8 cellular contexts compared by ENCODE assay signal in the genomic region with DNA sequence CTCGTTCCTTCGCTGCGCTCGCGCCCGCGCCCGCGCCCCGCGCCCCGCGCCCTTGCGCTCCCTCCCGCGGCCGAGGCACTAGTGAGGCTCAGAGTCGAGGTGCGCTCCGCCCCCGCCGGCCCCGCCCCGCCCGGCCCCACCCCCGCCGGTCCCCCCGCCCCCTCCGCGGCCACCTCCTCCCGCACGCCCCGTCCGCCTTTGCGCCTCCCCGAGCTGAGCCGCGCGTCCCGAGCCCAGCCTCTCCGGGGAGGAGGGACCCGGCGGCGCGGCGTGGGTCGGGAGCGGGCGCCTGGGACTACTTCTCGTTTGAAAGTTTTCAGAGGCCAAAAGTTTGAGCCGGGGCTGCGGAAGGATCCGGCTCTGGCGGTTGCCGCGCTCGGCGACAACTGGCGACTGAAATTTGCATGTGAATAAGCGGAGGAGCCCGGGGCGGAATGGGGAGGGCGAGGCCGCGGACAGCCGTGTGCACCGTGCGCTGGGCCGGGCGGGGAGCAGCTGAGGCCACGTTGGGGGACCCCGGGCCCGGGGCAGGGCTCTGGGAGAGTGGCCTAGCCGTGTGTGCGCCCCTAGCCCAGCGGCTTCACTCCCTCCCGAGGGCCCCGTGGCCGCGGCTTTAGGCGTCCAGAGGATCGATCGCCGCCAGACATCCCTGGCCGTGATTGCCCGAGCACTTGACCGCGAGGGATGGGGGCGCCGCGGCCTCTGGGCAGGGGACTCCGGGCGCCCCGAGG. TPM values are rescaled to one million over a fixed set of nuclear protein-coding genes. Genes with fewer than 3 reads are reported as not detected.
DNase-seq lines count a peak whose midpoint lies in the region; ATAC-seq, FAIRE-seq and TF ChIP-seq lines count a peak whose summit lies in the region.

A gene (minus strand): TSS at position 83 of the 731 bp plus-strand sequence. CDS start 262 bp downstream, outside the sequence.

- FAIRE-seq in A549 (lab: Jason Lieb, UNC) = no peak

- TF ChIP-seq POLR2A in A549 (IDR thresholded peaks at IDR 0.05; ENCODE audit: low read length) = peak; percentile 53

- no peaks in the 10 kb centered on the region for H3K27me3 Mint-ChIP-seq in activated CD4-positive, alpha-beta memory T cell treated with anti-CD3 and anti-CD28 coated beads for 36 hours

- POLR2A ChIA-PET in A549 (lab: Yijun Ruan, JAX) = interaction anchor here (0.7 to 1.2 kb wide), 2 partner anchors 22 to 70 kb away, joined by 3 to 4 read pairs; no protein-coding TSS in a partner anchor
- POLR2A ChIA-PET in activated CD4-positive, alpha-beta memory T cell treated with anti-CD3 and anti-CD28 coated beads for 36 hours (lab: Charles Lee) = interaction anchor here (0.6 to 1.2 kb wide), 2 partner anchors 13 to 101 kb away, joined by 3 to 10 read pairs; no protein-coding TSS in a partner anchor

- peaks cover 15% of the 10 kb centered on the region for H3K36me3 Mint-ChIP-seq in activated CD4-positive, alpha-beta memory T cell treated with anti-CD3 and anti-CD28 coated beads for 36 hours

- peak within 1 kb of the TSS; percentile 96 for H3K4me3 Mint-ChIP-seq in activated CD4-positive, alpha-beta memory T cell treated with anti-CD3 and anti-CD28 coated beads for 36 hours

- H3K9me3 ChIP-seq in A549 = no peaks in the 10 kb centered on the region
- H3K9me3 ChIP-seq in lower lobe of right lung = no peaks in the 10 kb centered on the region

- 3% methylated on average over 14 of the region's 94 CpGs for WGBS in A549 (ENCODE audit: missing lambda C conversion rate)

- no peaks in the 10 kb centered on the region for H3K9me3 Mint-ChIP-seq in activated CD4-positive, alpha-beta memory T cell treated with anti-CD3 and anti-CD28 coated beads for 36 hours

- DNase-seq in A549 (ENCODE audit: low read depth in 1 of 2, low spot score in 1 of 2) (peak; percentile 85 to 95), NCI-H345 (lab: John Stamatoyannopoulos, UW) (peak; percentile 54), ecto neural progenitor cell (ENCODE audit: low spot score) (peak; percentile 93), lower lobe of right lung (peak; percentile 96)
- DNase-seq in activated CD4-positive, alpha-beta memory T cell treated with anti-CD3 and anti-CD28 coated beads for 36 hours = peak; percentile 93
- DNase-seq in stimulated activated CD4-positive, alpha-beta T cell treated with anti-CD3 and anti-CD28 coated beads, TNF-alpha, amount 100 ng/mL, for 24 hours (ENCODE audit: low read depth in 3 of 3) = peak; percentile 81 to 90 (median 81)

- CTCF ChIA-PET in A549 (lab: Yijun Ruan, JAX) = interaction anchor here (1.0 to 1.7 kb wide), 2 partner anchors 16 to 17 kb away, joined by 3 to 4 read pairs; no protein-coding TSS in a partner anchor
- CTCF ChIA-PET in activated CD4-positive, alpha-beta memory T cell treated with anti-CD3 and anti-CD28 coated beads for 36 hours (lab: Charles Lee) = interaction anchor here (1.0 kb wide), 1 partner anchor 58 kb away, joined by 4 read pairs; no protein-coding TSS in a partner anchor

- no peak for TF ChIP-seq CTCF in A549 (IDR thresholded peaks at IDR 0.05)
- no peak for TF ChIP-seq CTCF in lower lobe of right lung (IDR thresholded peaks at IDR 0.05)

- H3K4me1 Mint-ChIP-seq in activated CD4-positive, alpha-beta memory T cell treated with anti-CD3 and anti-CD28 coated beads for 36 hours (ENCODE audit: low read depth) = peaks cover 45% of the 10 kb centered on the region

- no peaks in the 10 kb centered on the region for H3K27me3 ChIP-seq in lower lobe of right lung (ENCODE audit: low read depth)

- TF ChIP-seq EP300 in A549 (IDR thresholded peaks at IDR 0.05) = no peak

- H3K4me3 ChIP-seq in A549 (peak within 1 kb of the TSS; percentile 91), lower lobe of right lung (peak within 1 kb of the TSS; percentile 89)

- no peak; a peak in 2 of 5 replicates for TF ChIP-seq RAD21 in A549 (conservative IDR thresholded peaks at IDR 0.05 in 1 of 2, IDR thresholded peaks at IDR 0.05 in 1 of 2)

- intact Hi-C loops in activated CD4-positive, alpha-beta memory T cell treated with anti-CD3 and anti-CD28 coated beads for 36 hours (cut with micrococcal nuclease) = loop anchor here (1.0 to 10.0 kb wide), 6 partner anchors 13 to 526 kb away; a partner anchor contains a TSS
- intact Hi-C loops in lower lobe of right lung (cut with DNase I) = no loop called here

- peak within 1 kb of the TSS; percentile 95 for H3K4me2 ChIP-seq in A549

- peak within 1 kb of the TSS; percentile 94 for H3K27ac Mint-ChIP-seq in activated CD4-positive, alpha-beta memory T cell treated with anti-CD3 and anti-CD28 coated beads for 36 hours

- H3K4me1 ChIP-seq in A549 (peaks cover 37% of the 10 kb centered on the region), lower lobe of right lung (peaks cover 61% of the 10 kb centered on the region)

- H3K36me3 ChIP-seq in lower lobe of right lung = peaks cover 24% of the 10 kb centered on the region

- peak within 1 kb of the TSS; percentile 95 to 98 for H3K27ac ChIP-seq in A549
- peak within 1 kb of the TSS; percentile 97 for H3K27ac ChIP-seq in lower lobe of right lung

- ATAC-seq in A549 (peak; percentile 65 to 83), GM18508 (IDR thresholded peaks at IDR 0.05; ENCODE audit: insufficient read depth, unreplicated experiment) (peak; percentile 46), HG02981 (IDR thresholded peaks at IDR 0.05; ENCODE audit: unreplicated experiment) (peak; percentile 56), lower lobe of right lung (peak; percentile 89 to 92)

TF ChIP-seq in A549, 52 proteins besides CTCF, POLR2A, EP300 and RAD21 (continues in another document):
- no peak for TF ChIP-seq ESRRA (IDR thresholded peaks at IDR 0.05; ENCODE audit: borderline replicate concordance, low read length)
- TF ChIP-seq NFE2L2 (conservative IDR thresholded peaks at IDR 0.05; ENCODE audit: low read length) = no peak
- TF ChIP-seq, protein P1, sequence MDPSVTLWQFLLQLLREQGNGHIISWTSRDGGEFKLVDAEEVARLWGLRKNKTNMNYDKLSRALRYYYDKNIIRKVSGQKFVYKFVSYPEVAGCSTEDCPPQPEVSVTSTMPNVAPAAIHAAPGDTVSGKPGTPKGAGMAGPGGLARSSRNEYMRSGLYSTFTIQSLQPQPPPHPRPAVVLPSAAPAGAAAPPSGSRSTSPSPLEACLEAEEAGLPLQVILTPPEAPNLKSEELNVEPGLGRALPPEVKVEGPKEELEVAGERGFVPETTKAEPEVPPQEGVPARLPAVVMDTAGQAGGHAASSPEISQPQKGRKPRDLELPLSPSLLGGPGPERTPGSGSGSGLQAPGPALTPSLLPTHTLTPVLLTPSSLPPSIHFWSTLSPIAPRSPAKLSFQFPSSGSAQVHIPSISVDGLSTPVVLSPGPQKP (IDR thresholded peaks at IDR 0.05; ENCODE audit: low read depth, low read length) = no peak
- no peak for TF ChIP-seq EHMT2 (IDR thresholded peaks at IDR 0.05; ENCODE audit: low read depth)
- peak in 1 of 2 experiments; percentile 78; a peak in 4 of 5 replicates for TF ChIP-seq JUN (IDR thresholded peaks at IDR 0.05)
- no peak for TF ChIP-seq NPAS2 (CRISPR knock-in tag; IDR thresholded peaks at IDR 0.05; ENCODE audit: borderline replicate concordance)
- peak; percentile 39; the same call in 1 of the 2 replicates for TF ChIP-seq PHF8 (IDR thresholded peaks at IDR 0.05; ENCODE audit: borderline replicate concordance, low read depth)
- no peak for TF ChIP-seq BHLHE40 (IDR thresholded peaks at IDR 0.05; ENCODE audit: low read depth, low read length)
- TF ChIP-seq RCOR1 (IDR thresholded peaks at IDR 0.05; ENCODE audit: low read depth, low read length) = no peak
- TF ChIP-seq CEBPB (IDR thresholded peaks at IDR 0.05) = no peak
- no peak for TF ChIP-seq TFCP2L1 (CRISPR knock-in tag; IDR thresholded peaks at IDR 0.05)
- TF ChIP-seq, protein P2, sequence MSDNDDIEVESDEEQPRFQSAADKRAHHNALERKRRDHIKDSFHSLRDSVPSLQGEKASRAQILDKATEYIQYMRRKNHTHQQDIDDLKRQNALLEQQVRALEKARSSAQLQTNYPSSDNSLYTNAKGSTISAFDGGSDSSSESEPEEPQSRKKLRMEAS (IDR thresholded peaks at IDR 0.05) = peak; percentile 39; the same call in 1 of the 2 replicates
- TF ChIP-seq, protein P3, sequence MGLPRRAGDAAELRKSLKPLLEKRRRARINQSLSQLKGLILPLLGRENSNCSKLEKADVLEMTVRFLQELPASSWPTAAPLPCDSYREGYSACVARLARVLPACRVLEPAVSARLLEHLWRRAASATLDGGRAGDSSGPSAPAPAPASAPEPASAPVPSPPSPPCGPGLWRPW (IDR thresholded peaks at IDR 0.05) = no peak
- no peak for TF ChIP-seq HEYL (CRISPR knock-in tag; IDR thresholded peaks at IDR 0.05)
- TF ChIP-seq RFX5 (IDR thresholded peaks at IDR 0.05) = no peak
- TF ChIP-seq ZNF302 (CRISPR knock-in tag; IDR thresholded peaks at IDR 0.05) = no peak
- peak; percentile 32; the same call in 2 of the 3 replicates for TF ChIP-seq SMC3 (IDR thresholded peaks at IDR 0.05)
- TF ChIP-seq HDAC2 (IDR thresholded peaks at IDR 0.05) = no peak
- TF ChIP-seq CBX8 (IDR thresholded peaks at IDR 0.05) = no peak
- TF ChIP-seq FOXS1 (CRISPR knock-in tag; IDR thresholded peaks at IDR 0.05) = no peak
- TF ChIP-seq ZFP36 (IDR thresholded peaks at IDR 0.05; ENCODE audit: borderline replicate concordance, partially characterized antibody) = no peak
- no peak; the same call in 1 of the 2 replicates for TF ChIP-seq RARB (CRISPR knock-in tag; IDR thresholded peaks at IDR 0.05)
- no peak for TF ChIP-seq CHD4 (IDR thresholded peaks at IDR 0.05; ENCODE audit: borderline replicate concordance)
- no peak for TF ChIP-seq RNF2 (IDR thresholded peaks at IDR 0.05; ENCODE audit: borderline replicate concordance, low read depth)
- no peak for TF ChIP-seq KDM5A (IDR thresholded peaks at IDR 0.05)
- TF ChIP-seq MYC (IDR thresholded peaks at IDR 0.05; ENCODE audit: borderline replicate concordance, low read length) = peak; percentile 70; the same call in 1 of the 2 replicates

RNA-seq across cellular contexts. Expression of the gene that starts here (rescaled TPM):
- polyA plus RNA-seq in A549 (2011; rRNA removed) = 0.88 and 1.2 TPM in 2 replicates
- polyA plus RNA-seq in A549 (2012; cell fraction: cytosol; rRNA removed) = 2.6 and 3.9 TPM in 2 replicates
- 15.6 and 21.6 TPM in 2 replicates for polyA plus RNA-seq in A549 (2012; cell fraction: nucleus; rRNA removed)
- 4.6 to 6.4 TPM (median 5.7 TPM) in 3 replicates for polyA plus RNA-seq in A549 (2017; fragmentation: RNase III; extraction: RNeasy Plus Mini Kit Qiagen cat#74134 plus additional on column Dnase treatment)
- 1.7 and 2.4 TPM in 2 replicates for polyA minus RNA-seq in A549 (2011; rRNA and poly(A)+ RNA removed)
- total RNA-seq in activated CD4-positive, alpha-beta memory T cell treated with anti-CD3 and anti-CD28 coated beads for 36 hours = 10 to 100 TPM; 67.0 to 68.3 TPM
- 91.4 TPM for total RNA-seq in lower lobe of right lung

Comparison
In these comparisons a context has a peak if more than half of its experiments do, and no peak if none do; other contexts are left out.
1. Peak in every context shown above with its lines: DNase-seq, ATAC-seq, H3K4me3 ChIP-seq and H3K27ac ChIP-seq.